ENCODE assay signal across 20 cellular contexts in genomic region chr5:135027699-135028615, GRCh38. TPM values are rescaled to one million over a fixed set of nuclear protein-coding genes. Genes with fewer than 3 reads are reported as not detected.
DNase-seq lines count a peak whose midpoint lies in the region; ATAC-seq and TF ChIP-seq lines count a peak whose summit lies in the region.
"Had no signal": no experiment of that assay in that cellular context is flagged by ENCODE, and none has a peak within 500 bp of the region (broad histone marks: within the 10 kb centered on the region; RNA-seq: fewer than 3 reads in every experiment).

No MANE protein-coding gene starts in this region.

- H3K9me3 ChIP-seq in mucosa of descending colon = no peaks in the 10 kb centered on the region
- H3K9me3 ChIP-seq: ascending aorta had no signal

- peaks cover 7% of the 10 kb centered on the region for H3K36me3 Mint-ChIP-seq in activated naive CD8-positive, alpha-beta T cell treated with anti-CD3 and anti-CD28 coated beads, Interleukin-2, amount 10 ng/mL, durations not matched to agents 7 days and 5 days
- peaks cover 6% of the 10 kb centered on the region for H3K36me3 Mint-ChIP-seq in activated naive CD8-positive, alpha-beta T cell treated with anti-CD3 and anti-CD28 coated beads, Interleukin-2, amount 50 U/mL, for 24 hours (ENCODE audit: low read depth)
- peaks cover 6% of the 10 kb centered on the region for H3K36me3 Mint-ChIP-seq in mesothelial cell of epicardium
- H3K36me3 Mint-ChIP-seq: CD4-positive, CD25-positive, alpha-beta regulatory T cell had no signal

- 11% methylated on average over 79 of the region's 79 CpGs for WGBS in urinary bladder

- H3K4me1 Mint-ChIP-seq in activated naive CD8-positive, alpha-beta T cell treated with anti-CD3 and anti-CD28 coated beads, Interleukin-2, amount 10 ng/mL, durations not matched to agents 7 days and 5 days = peaks cover 18% of the 10 kb centered on the region
- H3K4me1 Mint-ChIP-seq in activated naive CD8-positive, alpha-beta T cell treated with anti-CD3 and anti-CD28 coated beads, Interleukin-2, amount 50 U/mL, for 24 hours = peaks cover 22% of the 10 kb centered on the region
- H3K4me1 Mint-ChIP-seq in mesothelial cell of epicardium = peaks cover 24% of the 10 kb centered on the region

- H3K4me3 Mint-ChIP-seq in activated naive CD8-positive, alpha-beta T cell treated with anti-CD3 and anti-CD28 coated beads, Interleukin-2, amount 10 ng/mL, durations not matched to agents 7 days and 5 days = no peak overlapping the region
- no peak overlapping the region for H3K4me3 Mint-ChIP-seq in activated naive CD8-positive, alpha-beta T cell treated with anti-CD3 and anti-CD28 coated beads, Interleukin-2, amount 50 U/mL, for 24 hours
- H3K4me3 Mint-ChIP-seq in mesothelial cell of epicardium = peak overlapping the region; percentile 57
- H3K4me3 Mint-ChIP-seq: stimulated activated effector memory CD8-positive, alpha-beta T cell treated with anti-CD3 and anti-CD28 coated beads, Interleukin-12 subunit alpha, Interleukin-12 subunit beta, amount 100 ng/mL, for 72 hours had no signal

- peak overlapping the region; percentile 88 for H3K27ac ChIP-seq in urinary bladder (ENCODE audit: low read depth)
- H3K27ac ChIP-seq: ascending aorta, parathyroid adenoma had no signal

- no peaks in the 10 kb centered on the region for H3K4me1 ChIP-seq in urinary bladder (ENCODE audit: insufficient read depth)
- H3K4me1 ChIP-seq in mucosa of descending colon (ENCODE audit: low read depth) = peaks cover 12% of the 10 kb centered on the region

- peaks cover 4% of the 10 kb centered on the region for H3K9me3 Mint-ChIP-seq in activated naive CD8-positive, alpha-beta T cell treated with anti-CD3 and anti-CD28 coated beads, Interleukin-2, amount 10 ng/mL, durations not matched to agents 7 days and 5 days
- H3K9me3 Mint-ChIP-seq in activated naive CD8-positive, alpha-beta T cell treated with anti-CD3 and anti-CD28 coated beads, Interleukin-2, amount 50 U/mL, for 24 hours = no peaks in the 10 kb centered on the region
- H3K9me3 Mint-ChIP-seq in mesothelial cell of epicardium = no peaks in the 10 kb centered on the region

- no peaks in the 10 kb centered on the region for H3K36me3 ChIP-seq in urinary bladder (ENCODE audit: insufficient read depth)
- no peaks in the 10 kb centered on the region for H3K36me3 ChIP-seq in mucosa of descending colon (ENCODE audit: low read depth)
- H3K36me3 ChIP-seq: ascending aorta had no signal

- DNase-seq in activated naive CD8-positive, alpha-beta T cell treated with anti-CD3 and anti-CD28 coated beads, Interleukin-2, amount 10 ng/mL, durations not matched to agents 7 days and 5 days = peak; percentile 41
- no peak for DNase-seq in activated naive CD8-positive, alpha-beta T cell treated with anti-CD3 and anti-CD28 coated beads, Interleukin-2, amount 50 U/mL, for 24 hours
- DNase-seq in ecto neural progenitor cell (ENCODE audit: low spot score) (peak; percentile 60), mesothelial cell of epicardium (ENCODE audit: low spot score in 2 of 2, unreplicated experiment in 2 of 2) (no peak), mucosa of descending colon (no peak), D341Med (ENCODE audit: low spot score) (no peak), COR-L47 (lab: John Stamatoyannopoulos, UW) (no peak)
- DNase-seq: activated CD4-positive, alpha-beta T cell treated with anti-CD3 and anti-CD28 coated beads for 1 hour; activated CD8-positive, alpha-beta memory T cell treated with anti-CD3 and anti-CD28 coated beads, Interleukin-2, amount 50 U/mL, for 4 hours; activated gamma-delta T cell treated with Interleukin-2 at 50 U/mL for 16 hours; CD4-positive, CD25-positive, alpha-beta regulatory T cell; head of caudate nucleus; NCI-H1417 treated with DMSO at 0.1 percent for 48 hours; small intestine had no signal

- POLR2A ChIA-PET in activated naive CD8-positive, alpha-beta T cell treated with anti-CD3 and anti-CD28 coated beads, Interleukin-2, amount 10 ng/mL, durations not matched to agents 7 days and 5 days (lab: Charles Lee) = no interaction called here

- H3K27me3 Mint-ChIP-seq in activated naive CD8-positive, alpha-beta T cell treated with anti-CD3 and anti-CD28 coated beads, Interleukin-2, amount 10 ng/mL, durations not matched to agents 7 days and 5 days = peaks cover 66% of the 10 kb centered on the region
- H3K27me3 Mint-ChIP-seq in activated naive CD8-positive, alpha-beta T cell treated with anti-CD3 and anti-CD28 coated beads, Interleukin-2, amount 50 U/mL, for 24 hours = peaks cover 58% of the 10 kb centered on the region
- peaks cover 85% of the 10 kb centered on the region for H3K27me3 Mint-ChIP-seq in mesothelial cell of epicardium (ENCODE audit: low read depth)

- H3K27ac Mint-ChIP-seq in activated naive CD8-positive, alpha-beta T cell treated with anti-CD3 and anti-CD28 coated beads, Interleukin-2, amount 10 ng/mL, durations not matched to agents 7 days and 5 days = no peak overlapping the region
- H3K27ac Mint-ChIP-seq in activated naive CD8-positive, alpha-beta T cell treated with anti-CD3 and anti-CD28 coated beads, Interleukin-2, amount 50 U/mL, for 24 hours = no peak overlapping the region
- peak overlapping the region; percentile 88 for H3K27ac Mint-ChIP-seq in mesothelial cell of epicardium
- H3K27ac Mint-ChIP-seq: CD4-positive, CD25-positive, alpha-beta regulatory T cell; stimulated activated effector memory CD8-positive, alpha-beta T cell treated with anti-CD3 and anti-CD28 coated beads, Interleukin-12 subunit alpha, Interleukin-12 subunit beta, amount 100 ng/mL, for 72 hours had no signal

- H3K4me3 ChIP-seq in urinary bladder (ENCODE audit: low read depth, low read length) (peak overlapping the region; percentile 42), mucosa of descending colon (no peak overlapping the region)
- H3K4me3 ChIP-seq: ascending aorta had no signal

- intact Hi-C loops in mucosa of descending colon (cut with DNase I, micrococcal nuclease) = loop anchor here in 1 of 2 donors (10.0 kb wide), 1 partner anchor 157 kb away; no protein-coding TSS in a partner anchor

- ATAC-seq in activated naive CD8-positive, alpha-beta T cell treated with anti-CD3 and anti-CD28 coated beads, Interleukin-2, amount 10 ng/mL, durations not matched to agents 7 days and 5 days (ENCODE audit: low read depth) = no peak
- no peak for ATAC-seq in activated naive CD8-positive, alpha-beta T cell treated with anti-CD3 and anti-CD28 coated beads, Interleukin-2, amount 50 U/mL, for 24 hours
- ATAC-seq in mucosa of descending colon = no peak
- ATAC-seq: esophagus mucosa; stimulated activated effector memory CD8-positive, alpha-beta T cell treated with anti-CD3 and anti-CD28 coated beads, Interleukin-12 subunit alpha, Interleukin-12 subunit beta, amount 100 ng/mL, for 72 hours had no signal

- no peak for TF ChIP-seq CTCF in mesothelial cell of epicardium (IDR thresholded peaks at IDR 0.05; ENCODE audit: unreplicated experiment)
- TF ChIP-seq CTCF in mucosa of descending colon (IDR thresholded peaks at IDR 0.05) = no peak

RNA-seq across cellular contexts. Expression of gene PITX1, which starts 6.1 kb away (rescaled TPM):
- total RNA-seq in activated naive CD8-positive, alpha-beta T cell treated with anti-CD3 and anti-CD28 coated beads, Interleukin-2, amount 10 ng/mL, durations not matched to agents 7 days and 5 days = not detected
- total RNA-seq in mesothelial cell of epicardium (80.2 to 89.6 TPM (median 88.0 TPM) in 3 replicates), urinary bladder (50.1 TPM), mucosa of descending colon (10 to 100 TPM in 1 of 3 donors, 1 to 10 TPM in 2; 5.0 to 10.7 (median 6.2) TPM)
- 178 TPM for polyA plus RNA-seq in urinary bladder
- total RNA-seq: CD4-positive, CD25-positive, alpha-beta regulatory T cell; mononuclear cell had no signal
- polyA plus RNA-seq: CD4-positive, CD25-positive, alpha-beta regulatory T cell had no signal

Comparison
In these comparisons a context has a peak if more than half of its experiments do, and no peak if none do; other contexts are left out.
1. DNase-seq: peak in activated naive CD8-positive, alpha-beta T cell treated with anti-CD3 and anti-CD28 coated beads, Interleukin-2, amount 10 ng/mL, durations not matched to agents 7 days and 5 days (single experiment) and ecto neural progenitor cell (single experiment); none in activated naive CD8-positive, alpha-beta T cell treated with anti-CD3 and anti-CD28 coated beads, Interleukin-2, amount 50 U/mL, for 24 hours (single experiment), mesothelial cell of epicardium (0 of 2), mucosa of descending colon (0 of 3), D341Med (single experiment) and COR-L47 (single experiment).
2. RNA of gene PITX1, which starts 6.1 kb away (total RNA-seq): 80.2 to 89.6 TPM in mesothelial cell of epicardium, 50.1 TPM in urinary bladder (single experiment) and 5.0 to 10.7 TPM in mucosa of descending colon; not detected in activated naive CD8-positive, alpha-beta T cell treated with anti-CD3 and anti-CD28 coated beads, Interleukin-2, amount 10 ng/mL, durations not matched to agents 7 days and 5 days; every median in the first group is over 4 times any median in the second.